In genomic region chr5:172007795-172008465, GRCh38 we compare ENCODE assay signal across 8 cellular contexts. TPM values are rescaled to one million over a fixed set of nuclear protein-coding genes. Genes with fewer than 3 reads are reported as not detected.
DNase-seq lines count a peak whose midpoint lies in the region; ATAC-seq and TF ChIP-seq lines count a peak whose summit lies in the region.

No MANE protein-coding gene starts in this region.

- ATAC-seq in CD4-positive, alpha-beta T cell (ENCODE audit: poor library complexity): no peak
- ATAC-seq in GM19452 (IDR thresholded peaks at IDR 0.05; ENCODE audit: unreplicated experiment): no peak
- ATAC-seq in HG02840 (IDR thresholded peaks at IDR 0.05; ENCODE audit: low FRiP score, unreplicated experiment): no peak

- H3K27me3 ChIP-seq in CD4-positive, alpha-beta T cell (ENCODE audit: control insufficient read depth, insufficient read depth, low read length): no peaks in the 10 kb centered on the region
- H3K27me3 ChIP-seq in dorsolateral prefrontal cortex: no peaks in the 10 kb centered on the region
- no peaks in the 10 kb centered on the region for H3K27me3 ChIP-seq in neural cell (ENCODE audit: insufficient read depth, low read depth, low read length)

- no peak for TF ChIP-seq CTCF in CD4-positive, alpha-beta T cell (IDR thresholded peaks at IDR 0.05)
- TF ChIP-seq CTCF in dorsolateral prefrontal cortex (IDR thresholded peaks at IDR 0.05 in 54 of 56, conservative IDR thresholded peaks at IDR 0.05 in 2 of 56; ENCODE audit: low read depth in 1 of 56, partially characterized antibody in 56 of 56): no peak
- TF ChIP-seq CTCF in neural cell (IDR thresholded peaks at IDR 0.05; ENCODE audit: poor library complexity, severe bottlenecking): no peak

- DNase-seq in CD4-positive, alpha-beta T cell: no peak
- DNase-seq in M059J (ENCODE audit: low read depth) (peak; percentile 85), dorsolateral prefrontal cortex (no peak), CD1c-positive myeloid dendritic cell (ENCODE audit: extremely low spot score) (no peak), DMS114 treated with DMSO at 0.1 percent for 48 hours (lab: John Stamatoyannopoulos, UW; ENCODE audit: unreplicated experiment) (no peak)

- POLR2A ChIA-PET in CD4-positive, alpha-beta T cell (lab: Charles Lee): interaction anchor here (1.0 to 5.3 kb wide), 24 partner anchors 11 to 1910 kb away, joined by 3 to 57 read pairs (median 11); partner anchors contain the start of genes NPM1, STK10 and UBTD2

- intact Hi-C loops in CD4-positive, alpha-beta T cell (cut with DNase I, micrococcal nuclease): loop anchor here (2.0 to 5.0 kb wide), 7 partner anchors 49 to 1049 kb away; partner anchors contain the start of genes STK10 (in 2 of the 2), CREBRF (in 1 of the 2), NPM1 (in 1 of the 2) and RPL26L1 (in 1 of the 2)
- intact Hi-C loops in dorsolateral prefrontal cortex (cut with DNase I): loop anchor here (2.0 to 5.0 kb wide), 5 partner anchors 95 to 621 kb away; partner anchors contain the start of genes STK10 (in 2 of the 2), UBTD2 (in 2 of the 2) and NPM1 (in 1 of the 2)

- no peak for TF ChIP-seq EP300 in neural cell (conservative IDR thresholded peaks at IDR 0.05; ENCODE audit: poor library complexity, severe bottlenecking)

- no peaks in the 10 kb centered on the region for H3K36me3 ChIP-seq in neural cell (ENCODE audit: insufficient read depth, low read length)

- H3K9me3 ChIP-seq in CD4-positive, alpha-beta T cell (ENCODE audit: control insufficient read depth, low read length): no peaks in the 10 kb centered on the region
- no peaks in the 10 kb centered on the region for H3K9me3 ChIP-seq in neural cell (ENCODE audit: low read length)

- H3K9ac ChIP-seq in neural cell (ENCODE audit: low read length): peak overlapping the region; percentile 96

- H2AFZ ChIP-seq in neural cell (ENCODE audit: low read depth, low read length): peak overlapping the region; percentile 92

- peak overlapping the region in 58 of 59 donors; percentile 72 to 100 (median 96) for H3K4me3 ChIP-seq in dorsolateral prefrontal cortex
- H3K4me3 ChIP-seq in neural cell (ENCODE audit: low read length): peak overlapping the region; percentile 91

- H3K27me3 Mint-ChIP-seq in CD4-positive, alpha-beta T cell: no peaks in the 10 kb centered on the region

- peak overlapping the region; percentile 97 for H3K4me3 Mint-ChIP-seq in CD4-positive, alpha-beta T cell

- peak overlapping the region; percentile 99 for H3K27ac Mint-ChIP-seq in CD4-positive, alpha-beta T cell

- H3K4me1 Mint-ChIP-seq in CD4-positive, alpha-beta T cell (ENCODE audit: low read depth): peaks cover 43% of the 10 kb centered on the region

- peaks cover 15% of the 10 kb centered on the region for H3K36me3 Mint-ChIP-seq in CD4-positive, alpha-beta T cell (ENCODE audit: low read depth)

- no peaks in the 10 kb centered on the region for H3K9me2 ChIP-seq in neural cell (ENCODE audit: insufficient read depth, low read length)

- H3K79me2 ChIP-seq in neural cell (replicated peaks; ENCODE audit: insufficient read depth, low read length): peaks cover 33% of the 10 kb centered on the region

- peak overlapping the region; percentile 94 for H3K4me2 ChIP-seq in neural cell (ENCODE audit: low read length)

- no peaks in the 10 kb centered on the region for H4K20me1 ChIP-seq in neural cell (ENCODE audit: insufficient read depth)

- CTCF ChIA-PET in CD4-positive, alpha-beta T cell (lab: Charles Lee): interaction anchor here (0.7 to 1.6 kb wide), 3 partner anchors 96 to 285 kb away, joined by 3 to 7 read pairs (median 5); partner anchors contain the start of gene STK10

- no peaks in the 10 kb centered on the region for H3K9me3 Mint-ChIP-seq in CD4-positive, alpha-beta T cell

- H3K27ac ChIP-seq in CD4-positive, alpha-beta T cell (ENCODE audit: low read depth, low read length): peak overlapping the region; percentile 96
- H3K27ac ChIP-seq in dorsolateral prefrontal cortex (peak overlapping the region in 32 of 59 donors; percentile 96 to 100 (median 99)), neural cell (ENCODE audit: low read length) (peak overlapping the region; percentile 96)

- TF ChIP-seq RAD21 in neural cell (conservative IDR thresholded peaks at IDR 0.05): no peak

- H3F3A ChIP-seq in neural cell (ENCODE audit: insufficient read depth, low read length, poor library complexity, severe bottlenecking): no peaks in the 10 kb centered on the region

TF ChIP-seq in neural cell, 6 proteins besides CTCF, POLR2A, EP300 and RAD21:
- TF ChIP-seq POLR2AphosphoS5 (IDR thresholded peaks at IDR 0.05) (no peak), TAF1 (IDR thresholded peaks at IDR 0.05; ENCODE audit: low read depth) (no peak), SMC3 (conservative IDR thresholded peaks at IDR 0.05; ENCODE audit: poor library complexity) (no peak), REST (IDR thresholded peaks at IDR 0.05; ENCODE audit: borderline replicate concordance) (no peak), MXI1 (conservative IDR thresholded peaks at IDR 0.05; ENCODE audit: poor library complexity, severe bottlenecking) (no peak), EZH2 (IDR thresholded peaks at IDR 0.05; ENCODE audit: borderline replicate concordance, insufficient read depth, low read length, poor library complexity, severe bottlenecking) (no peak)

RNA-seq across cellular contexts. Expression of gene FBXW11, which starts 1.5 kb away (rescaled TPM):
- 10 to 100 TPM; 20.9 to 24.0 TPM for total RNA-seq in CD4-positive, alpha-beta T cell
- 38.5 and 75.0 TPM in 2 replicates for total RNA-seq in M059J (2014; rRNA removed; shearing (Covaris generic))
- total RNA-seq in dorsolateral prefrontal cortex: 100 to 1,000 TPM in 107 of 120 experiments, 10 to 100 TPM in 13; 88.4 to 136 (median 113) TPM
- 102 and 103 TPM in 2 replicates for polyA plus RNA-seq in neural cell
- 214 and 225 TPM in 2 replicates for polyA minus RNA-seq in neural cell
